24 cellular contexts compared by ENCODE assay signal in genomic region chr10:101644002-101644401, GRCh38. TPM values are rescaled to one million over a fixed set of nuclear protein-coding genes. Genes with fewer than 3 reads are reported as not detected.
DNase-seq lines count a peak whose midpoint lies in the region; ATAC-seq and TF ChIP-seq lines count a peak whose summit lies in the region.
"Had no signal": no experiment of that assay in that cellular context is flagged by ENCODE, and none has a peak within 500 bp of the region (broad histone marks: within the 10 kb centered on the region; RNA-seq: fewer than 3 reads in every experiment).

No MANE protein-coding gene starts in this region.

- TF ChIP-seq CTCF in CD8-positive, alpha-beta T cell (IDR thresholded peaks at IDR 0.05): no peak
- TF ChIP-seq CTCF in endodermal cell (conservative IDR thresholded peaks at IDR 0.05) (no peak), HFFc6 (IDR thresholded peaks at IDR 0.05) (no peak)

- H3K27me3 Mint-ChIP-seq in CD8-positive, alpha-beta T cell (ENCODE audit: low read depth): no peaks in the 10 kb centered on the region
- H3K27me3 Mint-ChIP-seq in endodermal cell (ENCODE audit: insufficient read depth): no peaks in the 10 kb centered on the region
- H3K27me3 Mint-ChIP-seq in HFFc6 (ENCODE audit: insufficient read depth): no peaks in the 10 kb centered on the region; the same call in 1 of the 2 replicates
- no peaks in the 10 kb centered on the region for H3K27me3 Mint-ChIP-seq in activated CD8-positive, alpha-beta memory T cell treated with anti-CD3 and anti-CD28 coated beads, Interleukin-2, amount 10 ng/mL, durations not matched to agents 7 days and 5 days
- H3K27me3 Mint-ChIP-seq: activated naive CD8-positive, alpha-beta T cell treated with anti-CD3 and anti-CD28 coated beads, Interleukin-2, amount 10 ng/mL, durations not matched to agents 7 days and 5 days; memory B cell; naive B cell had no signal

- no peak overlapping the region for H2BK120ac ChIP-seq in mesendoderm (ENCODE audit: low read depth, low read length)

- H3K27ac Mint-ChIP-seq in CD8-positive, alpha-beta T cell: peak overlapping the region; percentile 37
- H3K27ac Mint-ChIP-seq in endodermal cell (peak overlapping the region; percentile 86), HFFc6 (no peak overlapping the region)
- no peak overlapping the region for H3K27ac Mint-ChIP-seq in activated CD8-positive, alpha-beta memory T cell treated with anti-CD3 and anti-CD28 coated beads, Interleukin-2, amount 10 ng/mL, durations not matched to agents 7 days and 5 days
- H3K27ac Mint-ChIP-seq: activated naive CD8-positive, alpha-beta T cell treated with anti-CD3 and anti-CD28 coated beads, Interleukin-2, amount 10 ng/mL, durations not matched to agents 7 days and 5 days; memory B cell had no signal

- peaks cover 24% of the 10 kb centered on the region for H3K4me1 Mint-ChIP-seq in CD8-positive, alpha-beta T cell (ENCODE audit: low read depth)
- peaks cover 29% of the 10 kb centered on the region for H3K4me1 Mint-ChIP-seq in endodermal cell
- H3K4me1 Mint-ChIP-seq in HFFc6 (ENCODE audit: low read depth): no peaks in the 10 kb centered on the region
- no peaks in the 10 kb centered on the region for H3K4me1 Mint-ChIP-seq in activated CD8-positive, alpha-beta memory T cell treated with anti-CD3 and anti-CD28 coated beads, Interleukin-2, amount 10 ng/mL, durations not matched to agents 7 days and 5 days

- no peaks in the 10 kb centered on the region for H3K4me1 ChIP-seq in CD8-positive, alpha-beta T cell (ENCODE audit: insufficient read depth, low read length)
- H3K4me1 ChIP-seq in HUES64 (ENCODE audit: insufficient read depth, low read length) (peaks cover 25% of the 10 kb centered on the region), endodermal cell (ENCODE audit: control insufficient read depth, insufficient read depth, low read length) (peaks cover 11% of the 10 kb centered on the region), mesendoderm (ENCODE audit: control insufficient read depth, low read depth, low read length) (peaks cover 12% of the 10 kb centered on the region)
- H3K4me1 ChIP-seq: HAP-1, right lobe of liver, SJSA1, upper lobe of right lung had no signal

- no peak overlapping the region for H3K4ac ChIP-seq in mesendoderm (ENCODE audit: low read depth, low read length)

- peaks cover 73% of the 10 kb centered on the region for H3K36me3 Mint-ChIP-seq in CD8-positive, alpha-beta T cell
- peaks cover 32% of the 10 kb centered on the region for H3K36me3 Mint-ChIP-seq in endodermal cell (ENCODE audit: low read depth)
- peaks cover 4% of the 10 kb centered on the region; the same call in 1 of the 2 replicates for H3K36me3 Mint-ChIP-seq in HFFc6 (ENCODE audit: low read depth)
- peaks cover 19% of the 10 kb centered on the region for H3K36me3 Mint-ChIP-seq in activated CD8-positive, alpha-beta memory T cell treated with anti-CD3 and anti-CD28 coated beads, Interleukin-2, amount 10 ng/mL, durations not matched to agents 7 days and 5 days

- H2AK5ac ChIP-seq in mesendoderm (ENCODE audit: low read length): no peak overlapping the region

- no peak overlapping the region for H3K27ac ChIP-seq in CD8-positive, alpha-beta T cell (ENCODE audit: low read depth, low read length)
- peak overlapping the region; percentile 93 for H3K27ac ChIP-seq in HUES64 (ENCODE audit: low read depth, low read length)
- H3K27ac ChIP-seq in endodermal cell (ENCODE audit: low read depth, low read length): no peak overlapping the region
- H3K27ac ChIP-seq in mesendoderm (ENCODE audit: low read depth, low read length): no peak overlapping the region
- H3K27ac ChIP-seq: epithelial cell of prostate, ovary, right lobe of liver, SJSA1, upper lobe of right lung had no signal

- POLR2A ChIA-PET in CD8-positive, alpha-beta T cell (lab: Charles Lee): no interaction called here

- no peaks in the 10 kb centered on the region for H3K79me2 ChIP-seq in mesendoderm (ENCODE audit: control insufficient read depth, insufficient read depth, low read length)

- no peak overlapping the region for H3K56ac ChIP-seq in mesendoderm (ENCODE audit: low read length)

- no peak overlapping the region for H4K8ac ChIP-seq in mesendoderm (ENCODE audit: low read depth, low read length)

- H3K9me3 Mint-ChIP-seq in CD8-positive, alpha-beta T cell: no peaks in the 10 kb centered on the region
- H3K9me3 Mint-ChIP-seq in endodermal cell (no peaks in the 10 kb centered on the region), HFFc6 (no peaks in the 10 kb centered on the region)
- H3K9me3 Mint-ChIP-seq in activated CD8-positive, alpha-beta memory T cell treated with anti-CD3 and anti-CD28 coated beads, Interleukin-2, amount 10 ng/mL, durations not matched to agents 7 days and 5 days (ENCODE audit: low read depth): no peaks in the 10 kb centered on the region
- H3K9me3 Mint-ChIP-seq: activated naive CD8-positive, alpha-beta T cell treated with anti-CD3 and anti-CD28 coated beads, Interleukin-2, amount 10 ng/mL, durations not matched to agents 7 days and 5 days; memory B cell; naive B cell had no signal

- H3K4me2 ChIP-seq in mesendoderm (ENCODE audit: low read length): no peak overlapping the region

- no peaks in the 10 kb centered on the region for H3K79me1 ChIP-seq in mesendoderm (ENCODE audit: low read length)

- H3K9me3 ChIP-seq in CD8-positive, alpha-beta T cell (ENCODE audit: low read length): no peaks in the 10 kb centered on the region
- no peaks in the 10 kb centered on the region for H3K9me3 ChIP-seq in HUES64 (ENCODE audit: insufficient read depth, low read depth, low read length)
- H3K9me3 ChIP-seq in endodermal cell (ENCODE audit: control insufficient read depth, low read length): no peaks in the 10 kb centered on the region
- H3K9me3 ChIP-seq: HAP-1, ovary, right lobe of liver, SJSA1, upper lobe of right lung had no signal

- H3K18ac ChIP-seq in mesendoderm (ENCODE audit: low read length): no peak overlapping the region

- no peak overlapping the region for H4K5ac ChIP-seq in mesendoderm (ENCODE audit: low read length)

- no peak for DNase-seq in CD8-positive, alpha-beta T cell
- DNase-seq in endodermal cell: peak; percentile 88
- DNase-seq in mesendoderm: peak; percentile 31
- no peak for DNase-seq in HFFc6
- DNase-seq in activated CD8-positive, alpha-beta memory T cell treated with anti-CD3 and anti-CD28 coated beads, Interleukin-2, amount 10 ng/mL, durations not matched to agents 7 days and 5 days: no peak
- DNase-seq: ACHN; activated CD8-positive, alpha-beta memory T cell treated with anti-CD3 and anti-CD28 coated beads, Interleukin-2, amount 50 U/mL, for 48 hours; activated naive CD8-positive, alpha-beta T cell treated with anti-CD3 and anti-CD28 coated beads, Interleukin-2, amount 10 ng/mL, durations not matched to agents 7 days and 5 days; cerebellar nuclear complex; MM.1S; naive B cell; NCI-H1436 treated with DMSO at 0.1 percent for 48 hours; ovary; right lobe of liver; T-helper 2 cell; upper lobe of right lung had no signal

- H3K9ac ChIP-seq in HUES64 (ENCODE audit: low read depth, low read length) (0 out of 2 replicates have a peak overlapping the region, but pooled peaks have one; percentile 1), endodermal cell (ENCODE audit: extremely low read depth, low read length, poor library complexity, severe bottlenecking) (no peak overlapping the region), mesendoderm (ENCODE audit: low read length) (no peak overlapping the region)

- H3K27me3 ChIP-seq in CD8-positive, alpha-beta T cell (ENCODE audit: insufficient read depth, low read length): no peaks in the 10 kb centered on the region
- H3K27me3 ChIP-seq in HUES64 (ENCODE audit: insufficient read depth, low read length) (no peaks in the 10 kb centered on the region), endodermal cell (ENCODE audit: control insufficient read depth, insufficient read depth, low read length, poor library complexity, severe bottlenecking) (no peaks in the 10 kb centered on the region), mesendoderm (ENCODE audit: insufficient read depth, low read length, poor library complexity) (no peaks in the 10 kb centered on the region)
- H3K27me3 ChIP-seq: ovary, right lobe of liver, SJSA1, upper lobe of right lung had no signal

- ATAC-seq in CD8-positive, alpha-beta T cell: no peak
- no peak for ATAC-seq in HG03571 (IDR thresholded peaks at IDR 0.05; ENCODE audit: unreplicated experiment)
- ATAC-seq in activated CD8-positive, alpha-beta memory T cell treated with anti-CD3 and anti-CD28 coated beads, Interleukin-2, amount 10 ng/mL, durations not matched to agents 7 days and 5 days: no peak
- ATAC-seq in GM18505 (IDR thresholded peaks at IDR 0.05; ENCODE audit: unreplicated experiment): no peak
- ATAC-seq: K562, upper lobe of right lung had no signal

- no peak overlapping the region for H3K4me3 Mint-ChIP-seq in CD8-positive, alpha-beta T cell
- H3K4me3 Mint-ChIP-seq in endodermal cell: no peak overlapping the region
- H3K4me3 Mint-ChIP-seq in HFFc6: no peak overlapping the region
- H3K4me3 Mint-ChIP-seq in activated CD8-positive, alpha-beta memory T cell treated with anti-CD3 and anti-CD28 coated beads, Interleukin-2, amount 10 ng/mL, durations not matched to agents 7 days and 5 days: no peak overlapping the region
- H3K4me3 Mint-ChIP-seq: activated naive CD8-positive, alpha-beta T cell treated with anti-CD3 and anti-CD28 coated beads, Interleukin-2, amount 10 ng/mL, durations not matched to agents 7 days and 5 days; memory B cell had no signal

- H3K36me3 ChIP-seq in CD8-positive, alpha-beta T cell (ENCODE audit: insufficient read depth, low read length): no peaks in the 10 kb centered on the region
- H3K36me3 ChIP-seq in HUES64 (ENCODE audit: insufficient read depth, low read length): peaks cover 7% of the 10 kb centered on the region; the same call in 1 of the 2 replicates
- H3K36me3 ChIP-seq in endodermal cell (ENCODE audit: control insufficient read depth, insufficient read depth, low read length): peaks cover 22% of the 10 kb centered on the region
- no peaks in the 10 kb centered on the region for H3K36me3 ChIP-seq in mesendoderm (ENCODE audit: control insufficient read depth, insufficient read depth, low read length)
- H3K36me3 ChIP-seq: HAP-1, ovary, right lobe of liver, SJSA1 had no signal

- TF ChIP-seq POLR2A in GM18505 (IDR thresholded peaks at IDR 0.05; ENCODE audit: borderline replicate concordance, extremely low read depth, insufficient read depth, insufficient read length): no peak

- intact Hi-C loops in CD8-positive, alpha-beta T cell (cut with DNase I, micrococcal nuclease): no loop called here

- no peak overlapping the region for H2BK5ac ChIP-seq in mesendoderm (ENCODE audit: low read length)

- no peak overlapping the region for H2BK15ac ChIP-seq in mesendoderm (replicated peaks; ENCODE audit: low read depth)

- WGBS in HUES64: 6% methylated on average over 3 of the region's 3 CpGs
- 0 to 36% methylated on average over 1 to 3 of the region's 3 CpGs for WGBS in endodermal cell (ENCODE audit: insufficient coverage in 1 of 2, insufficient read length in 1 of 2), 2 experiments
- WGBS in mesendoderm (ENCODE audit: extremely low coverage, insufficient coverage, low lambda C conversion rate): no CpG with 5 or more reads among the region's 3 CpGs

- no peak overlapping the region for H3K4me3 ChIP-seq in CD8-positive, alpha-beta T cell (ENCODE audit: low read depth, low read length)
- H3K4me3 ChIP-seq in HUES64 (ENCODE audit: low read length): no peak overlapping the region
- no peak overlapping the region for H3K4me3 ChIP-seq in endodermal cell (ENCODE audit: low read length)
- H3K4me3 ChIP-seq in mesendoderm (ENCODE audit: low read length): no peak overlapping the region
- H3K4me3 ChIP-seq: HAP-1, K562, ovary, right lobe of liver, SJSA1, upper lobe of right lung had no signal

- H3K23ac ChIP-seq in mesendoderm (ENCODE audit: low read length): no peak overlapping the region

- CTCF ChIA-PET in CD8-positive, alpha-beta T cell (lab: Charles Lee): no interaction called here
- CTCF ChIA-PET in activated CD8-positive, alpha-beta memory T cell treated with anti-CD3 and anti-CD28 coated beads, Interleukin-2, amount 10 ng/mL, durations not matched to agents 7 days and 5 days (lab: Charles Lee): no interaction called here

RNA-seq across cellular contexts. Expression of gene FBXW4, which starts 51.0 kb away (rescaled TPM):
- 10 to 100 TPM; 75.4 to 76.1 TPM for total RNA-seq in CD8-positive, alpha-beta T cell
- 14.1 TPM for polyA plus RNA-seq in HUES64 (2013, experiment 1 of 2)
- polyA plus RNA-seq in HUES64 (2013, experiment 2 of 2): 16.5 TPM
- 10 to 100 TPM; 63.8 to 70.9 TPM for total RNA-seq in endodermal cell
- 15.5 TPM for polyA plus RNA-seq in endodermal cell (2013, experiment 1 of 2)
- 16.8 TPM for polyA plus RNA-seq in endodermal cell (2013, experiment 2 of 2)
- polyA plus RNA-seq in mesendoderm (2013, experiment 1 of 2): 21.4 TPM
- polyA plus RNA-seq in mesendoderm (2013, experiment 2 of 2): 19.8 TPM
- 10 to 100 TPM; 22.9 to 33.3 (median 28.8) TPM for total RNA-seq in HFFc6 (2021; fragmentation: NEBNext Ultra II Directional; extraction: Animal tissue kit (Norgen Biotek cat#: 25700))
- total RNA-seq in activated CD8-positive, alpha-beta memory T cell treated with anti-CD3 and anti-CD28 coated beads, Interleukin-2, amount 10 ng/mL, durations not matched to agents 7 days and 5 days: 10 to 100 TPM; 36.7 to 46.2 TPM

RNA-seq across cellular contexts. Expression of gene DPCD, which starts 55.9 kb away (rescaled TPM):
- 1 to 10 TPM in 1 of 2 experiments, not detected in 1; 1.0 TPM for total RNA-seq in CD8-positive, alpha-beta T cell
- 25.2 TPM for polyA plus RNA-seq in HUES64 (2013, experiment 1 of 2)
- polyA plus RNA-seq in HUES64 (2013, experiment 2 of 2): 26.9 TPM
- 10 to 100 TPM; 33.3 to 52.0 TPM for total RNA-seq in endodermal cell
- polyA plus RNA-seq in endodermal cell (2013, experiment 1 of 2): 43.1 TPM
- polyA plus RNA-seq in endodermal cell (2013, experiment 2 of 2): 46.7 TPM
- 29.5 TPM for polyA plus RNA-seq in mesendoderm (2013, experiment 1 of 2)
- 27.4 TPM for polyA plus RNA-seq in mesendoderm (2013, experiment 2 of 2)
- total RNA-seq in HFFc6 (2021; fragmentation: NEBNext Ultra II Directional; extraction: Animal tissue kit (Norgen Biotek cat#: 25700)): 10 to 100 TPM; 30.6 to 36.1 (median 32.5) TPM
- total RNA-seq in activated CD8-positive, alpha-beta memory T cell treated with anti-CD3 and anti-CD28 coated beads, Interleukin-2, amount 10 ng/mL, durations not matched to agents 7 days and 5 days: 1 to 10 TPM; 3.7 to 4.2 TPM

RNA-seq across cellular contexts. Expression of gene POLL, which starts 55.9 kb away (rescaled TPM):
- total RNA-seq in CD8-positive, alpha-beta T cell: 10 to 100 TPM; 19.9 to 23.0 TPM
- 17.2 TPM for polyA plus RNA-seq in HUES64 (2013, experiment 1 of 2)
- 18.5 TPM for polyA plus RNA-seq in HUES64 (2013, experiment 2 of 2)
- 10 to 100 TPM; 51.8 to 59.3 TPM for total RNA-seq in endodermal cell
- polyA plus RNA-seq in endodermal cell (2013, experiment 1 of 2): 39.0 TPM
- polyA plus RNA-seq in endodermal cell (2013, experiment 2 of 2): 28.8 TPM
- 9.4 TPM for polyA plus RNA-seq in mesendoderm (2013, experiment 1 of 2)
- 10.0 TPM for polyA plus RNA-seq in mesendoderm (2013, experiment 2 of 2)
- 10 to 100 TPM; 19.3 to 20.9 (median 19.7) TPM for total RNA-seq in HFFc6 (2021; fragmentation: NEBNext Ultra II Directional; extraction: Animal tissue kit (Norgen Biotek cat#: 25700))
- total RNA-seq in activated CD8-positive, alpha-beta memory T cell treated with anti-CD3 and anti-CD28 coated beads, Interleukin-2, amount 10 ng/mL, durations not matched to agents 7 days and 5 days: 10 to 100 TPM; 30.5 to 34.1 TPM

Comparison
In these comparisons a context has a peak if more than half of its experiments do, and no peak if none do; other contexts are left out.
1. DNase-seq: peak in endodermal cell (single experiment) and mesendoderm (single experiment); none in CD8-positive, alpha-beta T cell (0 of 7), HFFc6 (single experiment) and activated CD8-positive, alpha-beta memory T cell treated with anti-CD3 and anti-CD28 coated beads, Interleukin-2, amount 10 ng/mL, durations not matched to agents 7 days and 5 days (single experiment).
2. H3K27ac Mint-ChIP-seq: peak in CD8-positive, alpha-beta T cell (single experiment) and endodermal cell (single experiment); none in HFFc6 (single experiment) and activated CD8-positive, alpha-beta memory T cell treated with anti-CD3 and anti-CD28 coated beads, Interleukin-2, amount 10 ng/mL, durations not matched to agents 7 days and 5 days (single experiment).
3. RNA of gene DPCD, which starts 55.9 kb away (total RNA-seq): 33.3 to 52.0 TPM in endodermal cell and 30.6 to 36.1 TPM in HFFc6; 3.7 to 4.2 TPM in activated CD8-positive, alpha-beta memory T cell treated with anti-CD3 and anti-CD28 coated beads, Interleukin-2, amount 10 ng/mL, durations not matched to agents 7 days and 5 days and 1.0 TPM in CD8-positive, alpha-beta T cell; every median in the first group is over 4 times any median in the second.